In the genomic region with DNA sequence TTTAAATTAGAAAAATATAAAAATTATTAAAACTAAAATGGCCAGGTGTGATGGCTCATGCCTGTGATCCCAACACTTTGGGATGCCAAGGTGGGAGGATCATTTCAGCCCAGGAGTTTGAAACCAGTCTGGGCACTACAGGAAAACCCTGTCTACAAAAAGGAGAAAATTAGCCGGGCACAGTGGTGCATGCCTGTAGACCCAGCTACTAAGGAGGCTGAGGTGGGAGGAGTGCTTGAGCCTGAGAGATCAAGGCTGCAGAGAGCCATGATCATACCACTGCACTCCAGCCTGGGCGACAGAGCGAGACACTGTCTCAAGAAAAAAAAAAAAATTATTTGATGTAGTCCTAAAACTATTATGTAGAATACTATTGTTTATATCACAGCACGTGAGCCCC, we compare ENCODE assay signal across 5 cellular contexts. TPM values are rescaled to one million over a fixed set of nuclear protein-coding genes. Genes with fewer than 3 reads are reported as not detected.
"Had no signal": no experiment of that assay in that cellular context is flagged by ENCODE, and none has a peak within 500 bp of the region (broad histone marks: within the 10 kb centered on the region; RNA-seq: fewer than 3 reads in every experiment).

No MANE protein-coding gene starts in this region.

RNA-seq across cellular contexts. Expression of a gene that starts 57.0 kb away (rescaled TPM):
- total RNA-seq: fibroblast of villous mesenchyme had no signal
- polyA plus RNA-seq: adipose tissue, esophagus, fibroblast of lung, hepatocyte had no signal
